ENCODE assay signal across 11 cellular contexts in genomic region chr7:30430777-30431176, GRCh38. TPM values are rescaled to one million over a fixed set of nuclear protein-coding genes. Genes with fewer than 3 reads are reported as not detected.
DNase-seq lines count a peak whose midpoint lies in the region; ATAC-seq and TF ChIP-seq lines count a peak whose summit lies in the region.
"Had no signal": no experiment of that assay in that cellular context is flagged by ENCODE, and none has a peak within 500 bp of the region (broad histone marks: within the 10 kb centered on the region; RNA-seq: fewer than 3 reads in every experiment).

No MANE protein-coding gene starts in this region.

- intact Hi-C loops in CD14-positive monocyte (cut with micrococcal nuclease): loop anchor here (5.0 to 10.0 kb wide), 2 partner anchors 83 to 86 kb away; no protein-coding TSS in a partner anchor

- H3K27ac Mint-ChIP-seq in CD14-positive monocyte: peak overlapping the region; percentile 74 to 96 (median 94)
- H3K27ac Mint-ChIP-seq: stimulated activated naive CD8-positive, alpha-beta T cell treated with anti-CD3 and anti-CD28 coated beads, Interleukin-15, Interleukin-2, amounts not matched to agents 100 ng/mL and 50 ng/mL, for 24 hours had no signal

- H3K4me1 Mint-ChIP-seq in CD14-positive monocyte: peaks cover 98% of the 10 kb centered on the region

- TF ChIP-seq CTCF in CD14-positive monocyte (IDR thresholded peaks at IDR 0.05): no peak

- peaks cover 18 to 24% of the 10 kb centered on the region in 2 donors for H3K36me3 Mint-ChIP-seq in CD14-positive monocyte

- ATAC-seq in GM18502 (IDR thresholded peaks at IDR 0.05; ENCODE audit: poor library complexity, unreplicated experiment) (no peak), HG02981 (IDR thresholded peaks at IDR 0.05; ENCODE audit: unreplicated experiment) (no peak)

- DNase-seq in CD14-positive monocyte (ENCODE audit: low spot score) (no peak), KG1 (lab: John Stamatoyannopoulos, UW) (peak; percentile 29), SKM-1 treated with dmso at 0.1 percent for 144 hours (lab: John Stamatoyannopoulos, UW; ENCODE audit: unreplicated experiment) (peak; percentile 80), myocyte (ENCODE audit: low read depth) (peak; percentile 58), activated gamma-delta T cell treated with Interleukin-2 at 50 U/mL for 16 hours (no peak), iPS-NIHi7 (ENCODE audit: extremely low spot score) (no peak)
- DNase-seq: CD4-positive, CD25-positive, alpha-beta regulatory T cell; MG63 had no signal

- H3K4me3 Mint-ChIP-seq in CD14-positive monocyte: peak overlapping the region; percentile 37 to 78
- H3K4me3 Mint-ChIP-seq: CD4-positive, CD25-positive, alpha-beta regulatory T cell; stimulated activated naive CD8-positive, alpha-beta T cell treated with anti-CD3 and anti-CD28 coated beads, Interleukin-15, Interleukin-2, amounts not matched to agents 100 ng/mL and 50 ng/mL, for 24 hours had no signal

- H3K9me3 Mint-ChIP-seq in CD14-positive monocyte: peaks cover 0 to 2% (median 0%) of the 10 kb centered on the region in 7 donors
- H3K9me3 Mint-ChIP-seq: CD4-positive, CD25-positive, alpha-beta regulatory T cell; stimulated activated naive CD8-positive, alpha-beta T cell treated with anti-CD3 and anti-CD28 coated beads, Interleukin-15, Interleukin-2, amounts not matched to agents 100 ng/mL and 50 ng/mL, for 24 hours had no signal

- peaks cover 0 to 3% (median 0%) of the 10 kb centered on the region in 3 donors for H3K27me3 Mint-ChIP-seq in CD14-positive monocyte (ENCODE audit: low read depth in 3 of 3)
- H3K27me3 Mint-ChIP-seq: CD4-positive, CD25-positive, alpha-beta regulatory T cell; stimulated activated naive CD8-positive, alpha-beta T cell treated with anti-CD3 and anti-CD28 coated beads, Interleukin-15, Interleukin-2, amounts not matched to agents 100 ng/mL and 50 ng/mL, for 24 hours had no signal

RNA-seq across cellular contexts. Expression of gene NOD1, which starts 47.8 kb away (rescaled TPM):
- 1 to 10 TPM; 2.8 to 4.6 TPM for polyA plus RNA-seq in CD14-positive monocyte
- total RNA-seq in myocyte: 12.0 and 14.1 TPM in 2 replicates
- polyA plus RNA-seq in myocyte (2012): 7.5 TPM

Comparison
In these comparisons a context has a peak if more than half of its experiments do, and no peak if none do; other contexts are left out.
1. DNase-seq: peak in KG1 (single experiment), SKM-1 treated with dmso at 0.1 percent for 144 hours (single experiment) and myocyte (single experiment); none in CD14-positive monocyte (single experiment), activated gamma-delta T cell treated with Interleukin-2 at 50 U/mL for 16 hours (single experiment) and iPS-NIHi7 (single experiment).